In the genomic region with DNA sequence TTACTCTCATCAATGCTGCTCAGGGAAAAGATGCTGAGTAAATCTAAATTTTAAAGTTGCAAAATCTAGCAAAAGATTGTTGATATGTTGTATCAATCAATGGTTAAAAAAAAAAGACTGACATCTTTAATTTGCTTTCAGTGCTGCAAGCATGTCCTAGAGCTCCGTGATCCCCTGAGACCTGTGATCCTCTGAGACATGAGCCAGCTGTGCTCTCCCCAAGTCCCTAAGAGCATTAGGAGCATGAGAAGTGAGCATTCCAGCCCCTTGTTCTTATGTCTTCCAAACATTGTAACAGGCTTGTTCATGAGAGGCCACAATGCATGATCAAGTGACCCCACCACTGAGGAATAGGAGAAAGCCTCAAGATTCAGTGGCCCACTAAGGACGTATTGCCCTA, we compare ENCODE assay signal across 1 cellular context.
TF ChIP-seq lines count a peak whose summit lies in the region.

No MANE protein-coding gene starts in this region.

TF ChIP-seq in H1, 55 proteins besides CTCF, POLR2A, EP300 and RAD21 (continued from another document):
- TF ChIP-seq, protein P1, sequence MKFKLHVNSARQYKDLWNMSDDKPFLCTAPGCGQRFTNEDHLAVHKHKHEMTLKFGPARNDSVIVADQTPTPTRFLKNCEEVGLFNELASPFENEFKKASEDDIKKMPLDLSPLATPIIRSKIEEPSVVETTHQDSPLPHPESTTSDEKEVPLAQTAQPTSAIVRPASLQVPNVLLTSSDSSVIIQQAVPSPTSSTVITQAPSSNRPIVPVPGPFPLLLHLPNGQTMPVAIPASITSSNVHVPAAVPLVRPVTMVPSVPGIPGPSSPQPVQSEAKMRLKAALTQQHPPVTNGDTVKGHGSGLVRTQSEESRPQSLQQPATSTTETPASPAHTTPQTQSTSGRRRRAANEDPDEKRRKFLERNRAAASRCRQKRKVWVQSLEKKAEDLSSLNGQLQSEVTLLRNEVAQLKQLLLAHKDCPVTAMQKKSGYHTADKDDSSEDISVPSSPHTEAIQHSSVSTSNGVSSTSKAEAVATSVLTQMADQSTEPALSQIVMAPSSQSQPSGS (IDR thresholded peaks at IDR 0.05; ENCODE audit: low read length): no peak
TF ChIP-seq in H1: peak in this region for 0.
